ENCODE assay signal across 8 cellular contexts in genomic region chr17:4144411-4144747, GRCh38. TPM values are rescaled to one million over a fixed set of nuclear protein-coding genes. Genes with fewer than 3 reads are reported as not detected.
DNase-seq lines count a peak whose midpoint lies in the region; ATAC-seq and TF ChIP-seq lines count a peak whose summit lies in the region.

No MANE protein-coding gene starts in this region.

- H3K27me3 ChIP-seq in IMR-90 (ENCODE audit: control insufficient read depth, insufficient read depth, low read length) (no peaks in the 10 kb centered on the region), mucosa of stomach (ENCODE audit: control insufficient read depth, insufficient read depth, low read length) (no peaks in the 10 kb centered on the region)

- peak overlapping the region; percentile 91 for H3K14ac ChIP-seq in IMR-90 (replicated peaks; ENCODE audit: low read depth, low read length)

- dilution Hi-C loops in IMR-90 (cut with HindIII; ENCODE audit: low sequenced_read_pairs, unreplicated experiment), result no loop called here

- H4K8ac ChIP-seq in IMR-90 (ENCODE audit: low read depth in 2 of 2, low read length in 2 of 2), result peak overlapping the region; percentile 96 to 98; a peak in 3 of 4 replicates

- H2AFZ ChIP-seq in IMR-90 (replicated peaks; ENCODE audit: low read length, poor library complexity), result peak overlapping the region; percentile 97

- H2BK15ac ChIP-seq in IMR-90 (ENCODE audit: low read depth, low read length), result no peak overlapping the region

- H3K4me1 ChIP-seq in IMR-90 (ENCODE audit: control insufficient read depth, insufficient read depth, low read length) (peaks cover 4% of the 10 kb centered on the region), mucosa of stomach (ENCODE audit: control insufficient read depth, insufficient read depth, low read length) (peaks cover 33% of the 10 kb centered on the region)

- CTCF ChIA-PET in IMR-90 (lab: Yijun Ruan, JAX), result no interaction called here

- POLR2A ChIA-PET in IMR-90 (lab: Charles Lee; ENCODE audit: unreplicated experiment), result interaction anchor here (0.7 kb wide), 1 partner anchor 17 kb away, joined by 6 read pairs; no protein-coding TSS in a partner anchor

- H3K23ac ChIP-seq in IMR-90 (ENCODE audit: low read depth, low read length), result peak overlapping the region; percentile 79; the same call in 1 of the 2 replicates

- peak overlapping the region; percentile 78 for H4K5ac ChIP-seq in IMR-90 (ENCODE audit: low read depth, low read length)

- peak overlapping the region; percentile 81; the same call in 1 of the 2 replicates for H3K56ac ChIP-seq in IMR-90 (ENCODE audit: extremely low read depth, insufficient read depth, low read length)

- TF ChIP-seq POLR2A in IMR-90 (IDR thresholded peaks at IDR 0.05; ENCODE audit: low read depth, low read length), result no peak

- H3K4me3 ChIP-seq in IMR-90 (ENCODE audit: insufficient read depth, low read depth, low read length) (peak overlapping the region; percentile 87), cardiac fibroblast (replicated peaks in 1 of 2; ENCODE audit: low read depth in 2 of 2, low read length in 2 of 2) (peak overlapping the region; percentile 88 to 89), mucosa of stomach (ENCODE audit: low read length) (peak overlapping the region; percentile 99)

- TF ChIP-seq CTCF in 22Rv1 (IDR thresholded peaks at IDR 0.05) (no peak), IMR-90 (conservative IDR thresholded peaks at IDR 0.05; ENCODE audit: low read depth, low read length) (no peak), cardiac fibroblast (IDR thresholded peaks at IDR 0.05; ENCODE audit: low read depth, low read length) (no peak)

- no peak overlapping the region; the same call in 1 of the 2 replicates for H2BK20ac ChIP-seq in IMR-90 (ENCODE audit: low read depth, low read length)

- 60% methylated on average over 1 of the region's 3 CpGs; no CpG with 5 or more reads in 1 of the 2 experiments for WGBS in IMR-90 (ENCODE audit: extremely low coverage in 2 of 2, insufficient read length in 1 of 2), 2 experiments

- BruUV-seq in IMR-90 (replicated peaks; lab: Mats Ljungman, UMichigan), result no TSS peak

- peak overlapping the region; percentile 92 for H3K4ac ChIP-seq in IMR-90 (ENCODE audit: low read depth, low read length)

- H3K18ac ChIP-seq in IMR-90 (ENCODE audit: low read depth, low read length), result no peak overlapping the region; the same call in 1 of the 2 replicates

- DNase-seq in IMR-90, result no peak
- no peak for DNase-seq in cardiac fibroblast (ENCODE audit: low read depth in 2 of 2)
- no peak for DNase-seq in stimulated activated CD4-positive, alpha-beta T cell treated with anti-CD3 and anti-CD28 coated beads, Interleukin-4, amount 100 ng/mL, for 4 hours
- no peak for DNase-seq in NCI-H1417 treated with DMSO at 0.1 percent for 48 hours (lab: John Stamatoyannopoulos, UW)
- no peak for DNase-seq in NCI-H1694 (lab: John Stamatoyannopoulos, UW)

- H3K9me1 ChIP-seq in IMR-90 (ENCODE audit: insufficient read depth, low read length), result peaks cover 11% of the 10 kb centered on the region

- in situ Hi-C loops in IMR-90 (cut with MboI; ENCODE audit: low sequenced_read_pairs), result no loop called here

- peak overlapping the region; percentile 94 for H2AK9ac ChIP-seq in IMR-90 (replicated peaks; ENCODE audit: low read depth, low read length, poor library complexity)

- H4K91ac ChIP-seq in IMR-90 (ENCODE audit: insufficient read depth, low read depth, low read length), result peak overlapping the region; percentile 79; the same call in 1 of the 2 replicates

- H3K4me2 ChIP-seq in IMR-90 (ENCODE audit: low read depth, low read length), result peak overlapping the region; percentile 99

- H3K9me3 ChIP-seq in IMR-90 (ENCODE audit: control insufficient read depth, insufficient read depth, low read length) (no peaks in the 10 kb centered on the region), mucosa of stomach (ENCODE audit: control insufficient read depth, low read length) (no peaks in the 10 kb centered on the region)

- H3K79me1 ChIP-seq in IMR-90 (ENCODE audit: low read depth in 1 of 2, low read length in 2 of 2), result peaks cover 12 to 46% of the 10 kb centered on the region in 2 experiments

- no peaks in the 10 kb centered on the region for H3K36me3 ChIP-seq in IMR-90 (ENCODE audit: control insufficient read depth, insufficient read depth, low read length)
- no peaks in the 10 kb centered on the region for H3K36me3 ChIP-seq in mucosa of stomach (ENCODE audit: control insufficient read depth, insufficient read depth, low read length)

- peaks cover 13% of the 10 kb centered on the region; the same call in 1 of the 2 replicates for H4K20me1 ChIP-seq in IMR-90 (ENCODE audit: insufficient read depth, low read length)

- intact Hi-C loops in IMR-90 (cut with micrococcal nuclease), result no loop called here

- H3K27ac ChIP-seq in 22Rv1 (peak overlapping the region; percentile 100), IMR-90 (ENCODE audit: insufficient read depth, low read length) (peak overlapping the region; percentile 96)

- peak overlapping the region; percentile 95 for H3K9ac ChIP-seq in IMR-90 (ENCODE audit: low read depth, low read length)
- H3K9ac ChIP-seq in mucosa of stomach (ENCODE audit: low read length), result peak overlapping the region; percentile 100

- no peak for TF ChIP-seq RAD21 in IMR-90 (IDR thresholded peaks at IDR 0.05; ENCODE audit: low read length)

- no peak overlapping the region for H2BK120ac ChIP-seq in IMR-90 (ENCODE audit: low read depth, low read length)

- H2AK5ac ChIP-seq in IMR-90 (ENCODE audit: low read depth, low read length), result peak overlapping the region; percentile 74

- ATAC-seq in IMR-90 (ENCODE audit: low read depth) (no peak), HG03565 (IDR thresholded peaks at IDR 0.05; ENCODE audit: unreplicated experiment) (no peak)

- H2BK5ac ChIP-seq in IMR-90 (ENCODE audit: low read depth, low read length, poor library complexity, severe bottlenecking), result peak overlapping the region; percentile 66

TF ChIP-seq in IMR-90, 13 proteins besides CTCF, POLR2A, EP300 and RAD21:
- no peak for TF ChIP-seq RFX5 (IDR thresholded peaks at IDR 0.05; ENCODE audit: low read depth, low read length)
- TF ChIP-seq MAZ (IDR thresholded peaks at IDR 0.05; ENCODE audit: borderline replicate concordance, low read depth, low read length), result no peak
- TF ChIP-seq CEBPB (IDR thresholded peaks at IDR 0.05; ENCODE audit: low read depth, low read length), result no peak
- TF ChIP-seq FOS (IDR thresholded peaks at IDR 0.05; ENCODE audit: low read depth, low read length), result no peak
- TF ChIP-seq BHLHE40 (IDR thresholded peaks at IDR 0.05; ENCODE audit: low read depth, low read length), result no peak
- TF ChIP-seq NFE2L2 (IDR thresholded peaks at IDR 0.05; ENCODE audit: low read depth, low read length), result no peak
- TF ChIP-seq ELK1 (IDR thresholded peaks at IDR 0.05; ENCODE audit: borderline replicate concordance, low read depth, low read length), result no peak
- TF ChIP-seq RCOR1 (IDR thresholded peaks at IDR 0.05; ENCODE audit: insufficient replicate concordance, low read length), result no peak
- no peak for TF ChIP-seq MAFK (IDR thresholded peaks at IDR 0.05; ENCODE audit: low read depth, low read length)
- TF ChIP-seq MXI1 (IDR thresholded peaks at IDR 0.05; ENCODE audit: borderline replicate concordance, low read depth, low read length), result no peak

RNA-seq across cellular contexts. Expression of gene CYB5D2, which starts 1.4 kb away (rescaled TPM):
- total RNA-seq in IMR-90 (2012; rRNA removed), result 14.7 and 15.2 TPM in 2 replicates
- 22.2 and 23.6 TPM in 2 replicates for polyA plus RNA-seq in IMR-90 (2012; rRNA removed)
- polyA plus RNA-seq in IMR-90 (2012; cell fraction: cytosol; rRNA removed), result 32.8 and 33.6 TPM in 2 replicates
- polyA plus RNA-seq in IMR-90 (2012; cell fraction: nucleus; rRNA removed; ENCODE audit: low replicate concordance), result 9.0 and 14.1 TPM in 2 replicates

RNA-seq across cellular contexts. Expression of gene ZZEF1, which starts 1.5 kb away (rescaled TPM):
- total RNA-seq in IMR-90 (2012; rRNA removed), result 32.2 and 34.4 TPM in 2 replicates
- polyA plus RNA-seq in IMR-90 (2012; rRNA removed), result 11.4 and 13.3 TPM in 2 replicates
- 6.0 and 6.6 TPM in 2 replicates for polyA plus RNA-seq in IMR-90 (2012; cell fraction: cytosol; rRNA removed)
- 28.8 and 34.0 TPM in 2 replicates for polyA plus RNA-seq in IMR-90 (2012; cell fraction: nucleus; rRNA removed; ENCODE audit: low replicate concordance)
